In genomic region chr5:163564321-163564924, GRCh38 we compare ENCODE assay signal across 8 cellular contexts. TPM values are rescaled to one million over a fixed set of nuclear protein-coding genes. Genes with fewer than 3 reads are reported as not detected.
DNase-seq lines count a peak whose midpoint lies in the region; ATAC-seq, FAIRE-seq and TF ChIP-seq lines count a peak whose summit lies in the region.

No MANE protein-coding gene starts in this region.

- peak; percentile 40 for ATAC-seq in GM19467 (IDR thresholded peaks at IDR 0.05; ENCODE audit: unreplicated experiment)
- peak; percentile 50 for ATAC-seq in GM12878

- SMC1A ChIA-PET in GM12878 (lab: Charles Lee; ENCODE audit: uncharacterized antibody, unreplicated experiment), result interaction anchor here (0.9 to 2.5 kb wide), 7 partner anchors 56 to 940 kb away, joined by 3 to 11 read pairs (median 5); no protein-coding TSS in a partner anchor

- BruUV-seq in GM12878 (replicated peaks; lab: Mats Ljungman, UMichigan), result no TSS peak

- peak; percentile 22 for DNase-seq in COR-L47 (lab: John Stamatoyannopoulos, UW)
- peak; percentile 52 to 66 for DNase-seq in Kasumi-1 (lab: John Stamatoyannopoulos, UW)
- DNase-seq in T-helper 9 cell, result peak; percentile 45
- DNase-seq in GM12878 (ENCODE audit: low read depth, low spot score), result peak; percentile 30
- peak; percentile 18 to 52 for DNase-seq in stimulated activated CD4-positive, alpha-beta T cell treated with anti-CD3 and anti-CD28 coated beads, Interleukin-15, amount 100 ng/mL, for 48 hours (ENCODE audit: low read depth in 2 of 2)
- DNase-seq in posterior vena cava (ENCODE audit: low spot score), result no peak

- H3K36me3 ChIP-seq in GM12878 (ENCODE audit: control insufficient read depth in 2 of 2, insufficient read depth in 2 of 2, low read length in 1 of 2) (no peaks in the 10 kb centered on the region), iPS-20b (ENCODE audit: insufficient read depth, low read depth, low read length) (no peaks in the 10 kb centered on the region)

- H3K4me3 ChIP-seq in GM12878 (no peak overlapping the region), iPS-20b (ENCODE audit: low read length) (0 out of 2 replicates have a peak overlapping the region, but pooled peaks have one; percentile 18)

- no peaks in the 10 kb centered on the region for H4K20me1 ChIP-seq in GM12878 (ENCODE audit: control insufficient read depth, insufficient read depth)

- H2AFZ ChIP-seq in GM12878 (ENCODE audit: control insufficient read depth, low read depth, low read length), result no peak overlapping the region

- TF ChIP-seq CTCF in GM12878 (IDR thresholded peaks at IDR 0.05 in 2 of 3, conservative IDR thresholded peaks at IDR 0.05 in 1 of 3; ENCODE audit: control insufficient read depth in 2 of 3, extremely low read depth in 1 of 3, insufficient read depth in 1 of 3, low read depth in 3 of 3, low read length in 3 of 3), result peak; percentile 83 to 92 (median 84)

- peaks cover 0 to 8% of the 10 kb centered on the region in 2 experiments; a peak in 3 of 4 replicates for H3K27me3 ChIP-seq in GM12878 (replicated peaks in 1 of 2; ENCODE audit: control insufficient read depth in 2 of 2, insufficient read depth in 2 of 2, low read length in 1 of 2)
- H3K27me3 ChIP-seq in iPS-20b (ENCODE audit: insufficient read depth, low read length), result peaks cover 44% of the 10 kb centered on the region

- no peaks in the 10 kb centered on the region for H3K79me2 ChIP-seq in GM12878 (ENCODE audit: control insufficient read depth, insufficient read depth, low read length)

- TF ChIP-seq EP300 in GM12878 (IDR thresholded peaks at IDR 0.05; ENCODE audit: borderline replicate concordance in 1 of 2, control insufficient read depth in 1 of 2, low read depth in 2 of 2, low read length in 2 of 2), result no peak

- WGBS in GM12878 (ENCODE audit: insufficient coverage, insufficient replicate concordance, low lambda C conversion rate, missing lambda C conversion rate), result 13% methylated on average over 7 of the region's 7 CpGs

- H3K4me2 ChIP-seq in GM12878 (ENCODE audit: control insufficient read depth, insufficient read depth), result no peak overlapping the region

- intact Hi-C loops in GM12878 (cut with micrococcal nuclease; ENCODE audit: unreplicated experiment), result loop anchor here (2.0 to 10.0 kb wide), 7 partner anchors 133 to 1890 kb away; no protein-coding TSS in a partner anchor
- intact Hi-C loops in posterior vena cava (cut with DNase I), result no loop called here

- FAIRE-seq in GM12878 (lab: Jason Lieb, UNC), result peak; percentile 85

- H3K9ac ChIP-seq in GM12878 (ENCODE audit: control insufficient read depth, insufficient read depth, low read length) (no peak overlapping the region), iPS-20b (ENCODE audit: low read depth, low read length) (no peak overlapping the region)

- H3K4me1 ChIP-seq in GM12878 (ENCODE audit: control insufficient read depth, insufficient read depth, low read length) (no peaks in the 10 kb centered on the region), iPS-20b (ENCODE audit: insufficient read depth, low read length) (peaks cover 24% of the 10 kb centered on the region; the same call in 1 of the 2 replicates)

- CTCF ChIA-PET in GM12878 (lab: Yijun Ruan, JAX), result interaction anchor here (0.7 to 4.6 kb wide), 12 partner anchors 12 to 1642 kb away, joined by 3 to 36 read pairs (median 3); no protein-coding TSS in a partner anchor

- H3K27ac ChIP-seq in GM12878 (ENCODE audit: control insufficient read depth, insufficient read depth) (no peak overlapping the region), iPS-20b (ENCODE audit: low read length) (no peak overlapping the region)

- POLR2A ChIA-PET in GM12878 (lab: Charles Lee), result no interaction called here

- no peak for TF ChIP-seq POLR2A in GM12878 (IDR thresholded peaks at IDR 0.05; ENCODE audit: low read depth, low read length)

- H3K9me3 ChIP-seq in GM12878 (replicated peaks; ENCODE audit: control insufficient read depth, insufficient read depth, low read length), result no peaks in the 10 kb centered on the region
- no peaks in the 10 kb centered on the region for H3K9me3 ChIP-seq in iPS-20b (ENCODE audit: insufficient read depth, low read depth, low read length)

- in situ Hi-C loops in GM12878 (cut with MboI), result loop anchor here (10.0 kb wide), 2 partner anchors 940 to 1640 kb away; no protein-coding TSS in a partner anchor

- RAD21 ChIA-PET in GM12878 (lab: Charles Lee; ENCODE audit: unreplicated experiment), result interaction anchor here (1.0 to 1.9 kb wide), 4 partner anchors 132 to 940 kb away, joined by 3 to 10 read pairs (median 4); no protein-coding TSS in a partner anchor

- peak; percentile 93 for TF ChIP-seq RAD21 in GM12878 (IDR thresholded peaks at IDR 0.05; ENCODE audit: insufficient read depth, low read depth, low read length)

TF ChIP-seq in GM12878, 131 proteins besides CTCF, POLR2A, EP300 and RAD21:
- TF ChIP-seq BHLHE40 (IDR thresholded peaks at IDR 0.05; ENCODE audit: borderline replicate concordance in 1 of 2, low read depth in 2 of 2, low read length in 1 of 2) (peak in 1 of 2 experiments; percentile 36; a peak in 1 of 4 replicates), SREBF1 (IDR thresholded peaks at IDR 0.05; ENCODE audit: low read length) (no peak), IRF4 (IDR thresholded peaks at IDR 0.05; ENCODE audit: low read depth, low read length) (peak; percentile 27; the same call in 1 of the 2 replicates), JUNB (IDR thresholded peaks at IDR 0.05) (peak; percentile 50), NFIC (IDR thresholded peaks at IDR 0.05; ENCODE audit: low read depth, low read length) (no peak), SMC3 (IDR thresholded peaks at IDR 0.05; ENCODE audit: borderline replicate concordance, low read length) (peak; percentile 66; the same call in 1 of the 2 replicates)

RNA-seq across cellular contexts. Expression of gene MAT2B, which starts 59.0 kb away (rescaled TPM):
- total RNA-seq in GM12878 (2013; cell fraction: nucleolus; rRNA removed), result 33.1 and 35.1 TPM in 2 replicates
- total RNA-seq in GM12878 (2014; rRNA removed), result 43.2 and 53.3 TPM in 2 replicates
- 46.4 and 48.5 TPM in 2 replicates for total RNA-seq in GM12878 (2014; rRNA removed; fragmentation: Illumina TruSeq; extraction: Trizol)
- 48.0 and 49.7 TPM in 2 replicates for total RNA-seq in GM12878 (2021)
- 39.7 TPM for polyA plus RNA-seq in GM12878 (2011; ENCODE audit: low read depth)
- 96.8 and 98.5 TPM in 2 replicates for polyA plus RNA-seq in GM12878 (2011; rRNA removed)
- 28.4 and 28.9 TPM in 2 replicates for polyA plus RNA-seq in GM12878 (2011; cell fraction: cytosol; rRNA removed)
- polyA plus RNA-seq in GM12878 (2011; cell fraction: nucleus; rRNA removed), result 27.6 and 27.7 TPM in 2 replicates
- polyA plus RNA-seq in GM12878 (2012), result 49.7 and 62.4 TPM in 2 replicates
- 61.9 and 75.9 TPM in 2 replicates for polyA plus RNA-seq in GM12878 (2014; fragmentation: Illumina TruSeq; extraction: Trizol)
- polyA plus RNA-seq in GM12878 (2014; fragmentation: Nextera tagmentation; extraction: Ambion mirVana), result 10 to 100 TPM; 65.5 to 77.7 TPM
- polyA plus RNA-seq in GM12878 (2014; rRNA removed), result 37.6 and 46.4 TPM in 2 replicates
- polyA plus RNA-seq in GM12878 (2016; fragmentation: Nextera tagmentation; extraction: Ambion mirVana), result 100 to 1,000 TPM; 119 to 122 TPM
- polyA minus RNA-seq in GM12878 (2011; rRNA and poly(A)+ RNA removed), result 29.9 and 47.2 TPM in 2 replicates
- 13.9 and 17.6 TPM in 2 replicates for polyA minus RNA-seq in GM12878 (2011; cell fraction: cytosol; rRNA and poly(A)+ RNA removed)
- 9.1 and 15.5 TPM in 2 replicates for polyA minus RNA-seq in GM12878 (2011; cell fraction: nucleus; rRNA and poly(A)+ RNA removed)
- 10 to 100 TPM; 34.7 to 37.6 TPM for total RNA-seq in posterior vena cava
